In the genomic region with DNA sequence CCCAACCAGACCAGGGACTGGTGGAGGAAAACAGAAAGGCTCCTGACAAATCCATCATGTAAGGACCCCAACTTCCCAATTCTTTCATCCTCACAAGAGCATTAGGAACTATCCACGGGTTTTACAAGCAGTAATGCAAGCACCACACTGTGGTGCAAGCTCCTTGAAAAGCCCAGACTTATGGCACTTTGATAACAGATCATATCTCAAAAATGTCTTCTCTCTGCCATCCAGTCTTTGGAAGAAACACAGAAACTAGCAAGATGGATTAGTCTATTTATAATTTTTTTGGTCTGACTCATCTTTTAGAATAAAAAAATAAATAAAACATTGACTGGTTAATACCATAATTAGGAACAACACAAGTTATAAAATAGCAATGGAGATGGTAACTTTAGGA, we compare ENCODE assay signal across 12 cellular contexts. TPM values are rescaled to one million over a fixed set of nuclear protein-coding genes. Genes with fewer than 3 reads are reported as not detected.
DNase-seq lines count a peak whose midpoint lies in the region; ATAC-seq, FAIRE-seq and TF ChIP-seq lines count a peak whose summit lies in the region.
"Had no signal": no experiment of that assay in that cellular context is flagged by ENCODE, and none has a peak within 500 bp of the region (broad histone marks: within the 10 kb centered on the region; RNA-seq: fewer than 3 reads in every experiment).

No MANE protein-coding gene starts in this region.

- no peak for TF ChIP-seq CTCF in GM23338 (conservative IDR thresholded peaks at IDR 0.05; ENCODE audit: low read depth in 2 of 2)
- TF ChIP-seq CTCF in astrocyte of the spinal cord (IDR thresholded peaks at IDR 0.05; ENCODE audit: low read depth, low read length), result no peak
- no peak for TF ChIP-seq CTCF in hepatocyte (IDR thresholded peaks at IDR 0.05; ENCODE audit: poor library complexity)

- H3K27ac ChIP-seq in GM23338 (ENCODE audit: low read depth) (no peak overlapping the region), hepatocyte (peak overlapping the region; percentile 73), stomach smooth muscle (ENCODE audit: low read length) (peak overlapping the region; percentile 89)

- H3K27ac Mint-ChIP-seq in GM23338, result no peak overlapping the region

- H3K36me3 Mint-ChIP-seq in GM23338 (ENCODE audit: low read depth), result no peaks in the 10 kb centered on the region

- no peak for FAIRE-seq in RCC 7860 (lab: Jason Lieb, UNC)

- no peak overlapping the region for H3K4me3 Mint-ChIP-seq in GM23338
- H3K4me3 Mint-ChIP-seq: activated CD4-positive, alpha-beta T cell treated with anti-CD3 and anti-CD28 coated beads for 36 hours had no signal

- H3F3A ChIP-seq in GM23338 (replicated peaks; ENCODE audit: low read depth), result no peaks in the 10 kb centered on the region

- DNase-seq in GM23338 (ENCODE audit: low spot score) (no peak), astrocyte of the spinal cord (ENCODE audit: low read depth, low spot score) (peak; percentile 15), hepatocyte (ENCODE audit: low spot score) (no peak), RCC 7860 (ENCODE audit: low spot score) (no peak)
- no peak for DNase-seq in stimulated activated naive CD4-positive, alpha-beta T cell (lab: John Stamatoyannopoulos, UW)
- no peak for DNase-seq in activated CD4-positive, CD25-positive, alpha-beta regulatory T cell treated with anti-CD3 and anti-CD28 coated beads, Interleukin-2, amount 50 U/mL, for 72 hours
- DNase-seq: activated CD4-positive, alpha-beta T cell treated with anti-CD3 and anti-CD28 coated beads for 36 hours; activated naive CD4-positive, alpha-beta T cell; NCI-H1436; stimulated activated CD8-positive, alpha-beta memory T cell treated with anti-CD3 and anti-CD28 coated beads, Interleukin-4, amount 100 ng/mL, for 48 hours had no signal

- no peak overlapping the region for H3K4me2 ChIP-seq in GM23338
- peak overlapping the region; percentile 66 for H3K4me2 ChIP-seq in hepatocyte

- H3K9me3 ChIP-seq in hepatocyte (ENCODE audit: low read depth) (no peaks in the 10 kb centered on the region), stomach smooth muscle (ENCODE audit: control insufficient read depth in 2 of 2, low read length in 2 of 2) (no peaks in the 10 kb centered on the region)

- H3K9ac ChIP-seq in stomach smooth muscle (ENCODE audit: low read length in 2 of 2), result peak overlapping the region; percentile 4 to 22

- H3K27me3 ChIP-seq in GM23338 (ENCODE audit: insufficient read depth) (no peaks in the 10 kb centered on the region), hepatocyte (no peaks in the 10 kb centered on the region), stomach smooth muscle (ENCODE audit: control insufficient read depth in 1 of 2, insufficient read depth in 2 of 2, low read length in 2 of 2) (no peaks in the 10 kb centered on the region)

- H3K9me3 Mint-ChIP-seq in GM23338, result no peaks in the 10 kb centered on the region

- H3K4me1 ChIP-seq in GM23338 (ENCODE audit: insufficient read depth), result no peaks in the 10 kb centered on the region
- H3K4me1 ChIP-seq in hepatocyte (ENCODE audit: insufficient read depth), result no peaks in the 10 kb centered on the region
- peaks cover 21% of the 10 kb centered on the region for H3K4me1 ChIP-seq in stomach smooth muscle (ENCODE audit: control insufficient read depth, insufficient read depth, low read length)

- H3K79me2 ChIP-seq in GM23338 (replicated peaks; ENCODE audit: insufficient read depth), result no peaks in the 10 kb centered on the region
- H3K79me2 ChIP-seq in hepatocyte, result no peaks in the 10 kb centered on the region

- H3K4me3 ChIP-seq in GM23338 (no peak overlapping the region), astrocyte of the spinal cord (ENCODE audit: low read depth, low read length) (no peak overlapping the region), hepatocyte (no peak overlapping the region), stomach smooth muscle (ENCODE audit: low read length in 2 of 2) (peak overlapping the region; percentile 49 to 50)

- WGBS in hepatocyte (ENCODE audit: low lambda C conversion rate, missing lambda C conversion rate), result 15% methylated on average over 1 of the region's 1 CpG

- no peaks in the 10 kb centered on the region for H4K20me1 ChIP-seq in GM23338 (replicated peaks; ENCODE audit: insufficient read depth)
- H4K20me1 ChIP-seq in hepatocyte (ENCODE audit: insufficient read depth, poor library complexity, severe bottlenecking), result no peaks in the 10 kb centered on the region

- H3K4me1 Mint-ChIP-seq in GM23338, result no peaks in the 10 kb centered on the region; the same call in 2 of the 3 replicates

- in situ Hi-C loops in astrocyte of the spinal cord (cut with HindIII; ENCODE audit: low sequenced_read_pairs), result no loop called here

- H3K9me2 ChIP-seq in GM23338 (ENCODE audit: insufficient read depth) (peaks cover 6% of the 10 kb centered on the region; the same call in 1 of the 2 replicates), hepatocyte (replicated peaks; ENCODE audit: insufficient read depth) (no peaks in the 10 kb centered on the region)

- ATAC-seq in GM23338, result no peak
- ATAC-seq in HG02970 (IDR thresholded peaks at IDR 0.05; ENCODE audit: low FRiP score, unreplicated experiment), result no peak
- ATAC-seq: activated CD4-positive, alpha-beta T cell treated with anti-CD3 and anti-CD28 coated beads for 36 hours had no signal

- H3K27me3 Mint-ChIP-seq in GM23338 (ENCODE audit: insufficient read depth, low read depth, poor library complexity), result no peaks in the 10 kb centered on the region
- H3K27me3 Mint-ChIP-seq: activated CD4-positive, alpha-beta T cell treated with anti-CD3 and anti-CD28 coated beads for 36 hours had no signal

- H3K36me3 ChIP-seq in GM23338 (ENCODE audit: insufficient read depth) (no peaks in the 10 kb centered on the region), hepatocyte (replicated peaks; ENCODE audit: insufficient read depth, low read depth) (no peaks in the 10 kb centered on the region), stomach smooth muscle (ENCODE audit: control insufficient read depth in 2 of 2, insufficient read depth in 2 of 2, low read length in 2 of 2) (no peaks in the 10 kb centered on the region)

- H2AFZ ChIP-seq in GM23338 (0 out of 2 replicates have a peak overlapping the region, but pooled peaks have one; percentile 4), hepatocyte (no peak overlapping the region)

TF ChIP-seq in GM23338, 12 proteins besides CTCF, POLR2A, EP300 and RAD21 (continues in another document):
- TF ChIP-seq EZH2 (IDR thresholded peaks at IDR 0.05; ENCODE audit: low read depth, unreplicated experiment), result no peak
- TF ChIP-seq CREB1 (CRISPR knock-in tag; IDR thresholded peaks at IDR 0.05; ENCODE audit: low read depth), result no peak

RNA-seq across cellular contexts. Expression of gene CALD1, which starts 49.1 kb away (rescaled TPM):
- total RNA-seq in GM23338 (2014; rRNA removed; shearing (Covaris generic)), result 132 and 133 TPM in 2 replicates
- polyA plus RNA-seq in GM23338 (2016; fragmentation: Nextera tagmentation; extraction: Ambion mirVana) (762 and 842 TPM in 2 replicates), hepatocyte (333 and 406 TPM in 2 replicates)
- 207 and 219 TPM in 2 replicates for total RNA-seq in hepatocyte

Comparison
In these comparisons a context has a peak if more than half of its experiments do, and no peak if none do; other contexts are left out.
1. H3K4me3 ChIP-seq: peak in stomach smooth muscle (2 of 2); none in GM23338 (single experiment), astrocyte of the spinal cord (single experiment) and hepatocyte (single experiment).